In the genomic region with DNA sequence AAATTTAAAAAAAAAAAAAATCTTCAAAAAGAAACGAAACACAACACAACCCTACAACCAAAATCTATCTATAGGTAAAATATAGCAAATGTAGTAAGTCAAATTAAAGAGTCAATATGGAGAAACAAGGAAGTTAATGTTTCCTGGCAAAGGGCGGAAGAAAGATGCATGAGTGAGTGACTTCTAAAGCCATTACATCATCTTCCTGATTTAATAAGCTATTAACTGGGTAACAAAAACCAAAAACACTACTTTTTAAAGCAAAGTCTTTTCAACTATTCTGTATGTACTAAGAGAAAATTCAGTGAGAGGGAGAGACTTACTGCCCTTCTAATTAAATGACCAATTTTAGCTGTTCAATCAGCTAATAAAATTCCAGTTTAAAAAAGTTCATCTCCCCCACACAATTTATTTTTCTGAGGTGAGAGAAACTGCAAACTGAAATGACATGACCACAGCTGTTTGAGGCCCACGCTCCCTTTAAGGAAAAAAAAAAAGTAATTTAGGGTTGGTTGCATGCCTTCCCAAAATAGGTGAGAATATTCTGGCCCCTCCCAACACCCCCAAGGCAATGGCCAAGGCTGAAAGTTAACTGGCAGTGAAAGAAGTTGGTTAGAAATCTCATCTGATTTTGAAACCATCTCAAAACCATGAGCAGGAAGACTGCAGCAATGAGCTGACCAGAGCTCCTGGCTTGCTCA, we compare ENCODE assay signal across 1 cellular context.
A peak's percentile ranks its signal among the peaks of the same experiment; 100 is the strongest.
TF ChIP-seq lines count a peak whose summit lies in the region.

No MANE protein-coding gene starts in this region.

TF ChIP-seq in GM12878, 131 proteins besides CTCF, POLR2A, EP300 and RAD21:
- TF ChIP-seq NFYA (IDR thresholded peaks at IDR 0.05; ENCODE audit: borderline replicate concordance, low read depth, low read length) (no peak), POU2F2 (IDR thresholded peaks at IDR 0.05; ENCODE audit: borderline replicate concordance, low read depth, low read length) (no peak), MLLT1 (IDR thresholded peaks at IDR 0.05) (0 out of 2 replicates have a peak, but pooled peaks have one; percentile 30), SIN3A (IDR thresholded peaks at IDR 0.05; ENCODE audit: low read depth, low read length) (0 out of 2 replicates have a peak, but pooled peaks have one; percentile 42), MEF2A (IDR thresholded peaks at IDR 0.05; ENCODE audit: insufficient read depth, low read depth, low read length) (peak; percentile 61; the same call in 1 of the 2 replicates), SMARCA5 (IDR thresholded peaks at IDR 0.05) (0 out of 2 replicates have a peak, but pooled peaks have one; percentile 44), ZNF24 (IDR thresholded peaks at IDR 0.05) (no peak), EGR1 (IDR thresholded peaks at IDR 0.05; ENCODE audit: borderline replicate concordance in 1 of 2, low read depth in 2 of 2, low read length in 2 of 2) (peak in 1 of 2 experiments; percentile 8; a peak in 1 of 3 replicates), TCF7 (IDR thresholded peaks at IDR 0.05; ENCODE audit: borderline replicate concordance) (peak; percentile 76), RAD51 (IDR thresholded peaks at IDR 0.05) (0 out of 2 replicates have a peak, but pooled peaks have one; percentile 15), KLF5 (IDR thresholded peaks at IDR 0.05; ENCODE audit: partially characterized antibody) (no peak), CREB1 (IDR thresholded peaks at IDR 0.05; ENCODE audit: low read depth) (0 out of 2 replicates have a peak, but pooled peaks have one; percentile 21), STAT1 (conservative IDR thresholded peaks at IDR 0.05) (no peak), DPF2 (IDR thresholded peaks at IDR 0.05) (0 out of 2 replicates have a peak, but pooled peaks have one; percentile 16), YY1 (IDR thresholded peaks at IDR 0.05; ENCODE audit: low read depth, low read length) (no peak), YBX1 (IDR thresholded peaks at IDR 0.05) (no peak), NFIC (IDR thresholded peaks at IDR 0.05; ENCODE audit: low read depth, low read length) (peak; percentile 57; the same call in 1 of the 2 replicates), NRF1 (conservative IDR thresholded peaks at IDR 0.05; ENCODE audit: low read depth, low read length) (no peak), ZNF384 (IDR thresholded peaks at IDR 0.05; ENCODE audit: borderline replicate concordance, low read depth, low read length) (peak; percentile 91), TCF12 (IDR thresholded peaks at IDR 0.05; ENCODE audit: low read depth, low read length) (no peak), NBN (IDR thresholded peaks at IDR 0.05) (peak; percentile 65; the same call in 1 of the 2 replicates), SREBF1 (IDR thresholded peaks at IDR 0.05; ENCODE audit: low read length) (no peak), FOS (IDR thresholded peaks at IDR 0.05; ENCODE audit: borderline replicate concordance, extremely low read depth, insufficient read length) (no peak), TARDBP (IDR thresholded peaks at IDR 0.05; ENCODE audit: borderline replicate concordance) (no peak), RELB (IDR thresholded peaks at IDR 0.05; ENCODE audit: low read depth) (0 out of 2 replicates have a peak, but pooled peaks have one; percentile 28), MXI1 (IDR thresholded peaks at IDR 0.05; ENCODE audit: low read depth, low read length) (no peak), CREM (IDR thresholded peaks at IDR 0.05; ENCODE audit: low read depth) (0 out of 2 replicates have a peak, but pooled peaks have one; percentile 21), BHLHE40 (IDR thresholded peaks at IDR 0.05; ENCODE audit: borderline replicate concordance in 1 of 2, low read depth in 2 of 2, low read length in 1 of 2) (no peak), SMAD5 (IDR thresholded peaks at IDR 0.05; ENCODE audit: low read depth) (no peak), CHD4 (IDR thresholded peaks at IDR 0.05) (no peak), STAT3 (IDR thresholded peaks at IDR 0.05; ENCODE audit: low read depth, low read length) (0 out of 2 replicates have a peak, but pooled peaks have one; percentile 33), KDM1A (IDR thresholded peaks at IDR 0.05; ENCODE audit: borderline replicate concordance) (no peak), RB1 (IDR thresholded peaks at IDR 0.05; ENCODE audit: borderline replicate concordance) (no peak), PAX8 (IDR thresholded peaks at IDR 0.05) (no peak), EZH2 (IDR thresholded peaks at IDR 0.05; ENCODE audit: borderline replicate concordance, control insufficient read depth, low read depth, low read length) (no peak), TBL1XR1 (IDR thresholded peaks at IDR 0.05; ENCODE audit: low read depth, low read length) (peak; percentile 29; the same call in 1 of the 2 replicates), MTA2 (IDR thresholded peaks at IDR 0.05; ENCODE audit: low read depth) (peak; percentile 29; the same call in 1 of the 2 replicates), MEF2B (IDR thresholded peaks at IDR 0.05; ENCODE audit: partially characterized antibody, poor library complexity, severe bottlenecking) (peak; percentile 17), JUNB (IDR thresholded peaks at IDR 0.05) (peak; percentile 47), ATF7 (IDR thresholded peaks at IDR 0.05; ENCODE audit: low read depth) (peak; percentile 97), CBFB (IDR thresholded peaks at IDR 0.05; ENCODE audit: low read depth) (0 out of 2 replicates have a peak, but pooled peaks have one; percentile 16), NFXL1 (IDR thresholded peaks at IDR 0.05; ENCODE audit: borderline replicate concordance) (no peak), RUNX3 (IDR thresholded peaks at IDR 0.05; ENCODE audit: low read length) (peak; percentile 75)
- TF ChIP-seq, protein P1, sequence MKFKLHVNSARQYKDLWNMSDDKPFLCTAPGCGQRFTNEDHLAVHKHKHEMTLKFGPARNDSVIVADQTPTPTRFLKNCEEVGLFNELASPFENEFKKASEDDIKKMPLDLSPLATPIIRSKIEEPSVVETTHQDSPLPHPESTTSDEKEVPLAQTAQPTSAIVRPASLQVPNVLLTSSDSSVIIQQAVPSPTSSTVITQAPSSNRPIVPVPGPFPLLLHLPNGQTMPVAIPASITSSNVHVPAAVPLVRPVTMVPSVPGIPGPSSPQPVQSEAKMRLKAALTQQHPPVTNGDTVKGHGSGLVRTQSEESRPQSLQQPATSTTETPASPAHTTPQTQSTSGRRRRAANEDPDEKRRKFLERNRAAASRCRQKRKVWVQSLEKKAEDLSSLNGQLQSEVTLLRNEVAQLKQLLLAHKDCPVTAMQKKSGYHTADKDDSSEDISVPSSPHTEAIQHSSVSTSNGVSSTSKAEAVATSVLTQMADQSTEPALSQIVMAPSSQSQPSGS (IDR thresholded peaks at IDR 0.05; ENCODE audit: low read length) = peak; percentile 34; the same call in 1 of the 2 replicates
- TF ChIP-seq, protein P2, sequence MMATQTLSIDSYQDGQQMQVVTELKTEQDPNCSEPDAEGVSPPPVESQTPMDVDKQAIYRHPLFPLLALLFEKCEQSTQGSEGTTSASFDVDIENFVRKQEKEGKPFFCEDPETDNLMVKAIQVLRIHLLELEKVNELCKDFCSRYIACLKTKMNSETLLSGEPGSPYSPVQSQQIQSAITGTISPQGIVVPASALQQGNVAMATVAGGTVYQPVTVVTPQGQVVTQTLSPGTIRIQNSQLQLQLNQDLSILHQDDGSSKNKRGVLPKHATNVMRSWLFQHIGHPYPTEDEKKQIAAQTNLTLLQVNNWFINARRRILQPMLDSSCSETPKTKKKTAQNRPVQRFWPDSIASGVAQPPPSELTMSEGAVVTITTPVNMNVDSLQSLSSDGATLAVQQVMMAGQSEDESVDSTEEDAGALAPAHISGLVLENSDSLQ (IDR thresholded peaks at IDR 0.05) = peak; percentile 15; the same call in 1 of the 2 replicates
- TF ChIP-seq, protein P3, sequence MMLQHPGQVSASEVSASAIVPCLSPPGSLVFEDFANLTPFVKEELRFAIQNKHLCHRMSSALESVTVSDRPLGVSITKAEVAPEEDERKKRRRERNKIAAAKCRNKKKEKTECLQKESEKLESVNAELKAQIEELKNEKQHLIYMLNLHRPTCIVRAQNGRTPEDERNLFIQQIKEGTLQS (IDR thresholded peaks at IDR 0.05; ENCODE audit: borderline replicate concordance, extremely low read depth, low read depth, low read length) = no peak
- TF ChIP-seq, protein P4, sequence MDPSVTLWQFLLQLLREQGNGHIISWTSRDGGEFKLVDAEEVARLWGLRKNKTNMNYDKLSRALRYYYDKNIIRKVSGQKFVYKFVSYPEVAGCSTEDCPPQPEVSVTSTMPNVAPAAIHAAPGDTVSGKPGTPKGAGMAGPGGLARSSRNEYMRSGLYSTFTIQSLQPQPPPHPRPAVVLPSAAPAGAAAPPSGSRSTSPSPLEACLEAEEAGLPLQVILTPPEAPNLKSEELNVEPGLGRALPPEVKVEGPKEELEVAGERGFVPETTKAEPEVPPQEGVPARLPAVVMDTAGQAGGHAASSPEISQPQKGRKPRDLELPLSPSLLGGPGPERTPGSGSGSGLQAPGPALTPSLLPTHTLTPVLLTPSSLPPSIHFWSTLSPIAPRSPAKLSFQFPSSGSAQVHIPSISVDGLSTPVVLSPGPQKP (IDR thresholded peaks at IDR 0.05; ENCODE audit: low read depth, low read length) = no peak
